ENCODE assay signal across 11 cellular contexts in genomic region chr4:182826391-182826790, GRCh38.
DNase-seq lines count a peak whose midpoint lies in the region; ATAC-seq and TF ChIP-seq lines count a peak whose summit lies in the region.
"Had no signal": no experiment of that assay in that cellular context is flagged by ENCODE, and none has a peak within 500 bp of the region (broad histone marks: within the 10 kb centered on the region; RNA-seq: fewer than 3 reads in every experiment).

No MANE protein-coding gene starts in this region.

- no peaks in the 10 kb centered on the region for H3K4me1 ChIP-seq in right cardiac atrium (ENCODE audit: control insufficient read depth, insufficient read depth, low read length)
- H3K4me1 ChIP-seq: left lung had no signal

- 62% methylated on average over 13 of the region's 13 CpGs for WGBS in right cardiac atrium

- intact Hi-C loops in right cardiac atrium (cut with DNase I) (no loop called here), left colon (cut with DNase I, micrococcal nuclease) (no loop called here)

- H3K36me3 Mint-ChIP-seq in activated CD8-positive, alpha-beta T cell treated with anti-CD3 and anti-CD28 coated beads, Interleukin-2, amount 10 ng/mL, durations not matched to agents 7 days and 5 days (ENCODE audit: low read depth) = no peaks in the 10 kb centered on the region
- H3K36me3 Mint-ChIP-seq: CD8-positive, alpha-beta memory T cell had no signal

- ATAC-seq in GM19372 (IDR thresholded peaks at IDR 0.05; ENCODE audit: low read depth, unreplicated experiment) (peak; percentile 49), HG02943 (IDR thresholded peaks at IDR 0.05; ENCODE audit: low read depth, unreplicated experiment) (peak; percentile 47), right cardiac atrium (no peak), left colon (no peak)
- peak; percentile 72 for ATAC-seq in activated CD8-positive, alpha-beta T cell treated with anti-CD3 and anti-CD28 coated beads, Interleukin-2, amount 10 ng/mL, durations not matched to agents 7 days and 5 days
- ATAC-seq: left lung, SK-N-SH treated with all-trans-retinoic acid at 6 μM for 48 hours had no signal

- no peaks in the 10 kb centered on the region for H3K27me3 ChIP-seq in right cardiac atrium (ENCODE audit: control insufficient read depth, insufficient read depth)

- H3K4me3 Mint-ChIP-seq in activated CD8-positive, alpha-beta T cell treated with anti-CD3 and anti-CD28 coated beads, Interleukin-2, amount 10 ng/mL, durations not matched to agents 7 days and 5 days = no peak overlapping the region
- H3K4me3 Mint-ChIP-seq: CD8-positive, alpha-beta memory T cell had no signal

- no peak overlapping the region for H3K4me3 ChIP-seq in right cardiac atrium (ENCODE audit: low read length)
- H3K4me3 ChIP-seq: left lung had no signal

- H3K9me3 ChIP-seq in right cardiac atrium (ENCODE audit: control insufficient read depth, low read length) = no peaks in the 10 kb centered on the region
- H3K9me3 ChIP-seq: left lung had no signal

- no peak overlapping the region for H3K27ac ChIP-seq in right cardiac atrium (ENCODE audit: low read length)
- H3K27ac ChIP-seq: left lung had no signal

- DNase-seq in ELF-1 (ENCODE audit: low read depth, low spot score) (peak; percentile 59), NCI-H146 (lab: John Stamatoyannopoulos, UW) (no peak), right cardiac atrium (no peak), GM20000 (ENCODE audit: low spot score) (no peak), left colon (no peak)
- DNase-seq in activated CD8-positive, alpha-beta T cell treated with anti-CD3 and anti-CD28 coated beads, Interleukin-2, amount 10 ng/mL, durations not matched to agents 7 days and 5 days = peak; percentile 48
- DNase-seq: CD8-positive, alpha-beta memory T cell; left lung had no signal

- POLR2A ChIA-PET in activated CD8-positive, alpha-beta T cell treated with anti-CD3 and anti-CD28 coated beads, Interleukin-2, amount 10 ng/mL, durations not matched to agents 7 days and 5 days (lab: Charles Lee) = no interaction called here

- peaks cover 10% of the 10 kb centered on the region for H3K27me3 Mint-ChIP-seq in activated CD8-positive, alpha-beta T cell treated with anti-CD3 and anti-CD28 coated beads, Interleukin-2, amount 10 ng/mL, durations not matched to agents 7 days and 5 days (ENCODE audit: low read depth)

- CTCF ChIA-PET in activated CD8-positive, alpha-beta T cell treated with anti-CD3 and anti-CD28 coated beads, Interleukin-2, amount 10 ng/mL, durations not matched to agents 7 days and 5 days (lab: Charles Lee) = no interaction called here

- no peaks in the 10 kb centered on the region for H3K9me3 Mint-ChIP-seq in activated CD8-positive, alpha-beta T cell treated with anti-CD3 and anti-CD28 coated beads, Interleukin-2, amount 10 ng/mL, durations not matched to agents 7 days and 5 days (ENCODE audit: insufficient read depth)
- H3K9me3 Mint-ChIP-seq: CD8-positive, alpha-beta memory T cell had no signal

- no peak overlapping the region for H3K27ac Mint-ChIP-seq in activated CD8-positive, alpha-beta T cell treated with anti-CD3 and anti-CD28 coated beads, Interleukin-2, amount 10 ng/mL, durations not matched to agents 7 days and 5 days
- H3K27ac Mint-ChIP-seq: CD8-positive, alpha-beta memory T cell had no signal

- H3K4me1 Mint-ChIP-seq in activated CD8-positive, alpha-beta T cell treated with anti-CD3 and anti-CD28 coated beads, Interleukin-2, amount 10 ng/mL, durations not matched to agents 7 days and 5 days (ENCODE audit: low read depth) = peaks cover 13% of the 10 kb centered on the region
- H3K4me1 Mint-ChIP-seq: CD8-positive, alpha-beta memory T cell had no signal

- no peak for TF ChIP-seq CTCF in GM20000 (IDR thresholded peaks at IDR 0.05; ENCODE audit: extremely low read depth, missing control alignments)

Comparison
In these comparisons a context has a peak if more than half of its experiments do, and no peak if none do; other contexts are left out.
1. DNase-seq: peak in ELF-1 (single experiment) and activated CD8-positive, alpha-beta T cell treated with anti-CD3 and anti-CD28 coated beads, Interleukin-2, amount 10 ng/mL, durations not matched to agents 7 days and 5 days (single experiment); none in NCI-H146 (single experiment), right cardiac atrium (0 of 3), GM20000 (single experiment) and left colon (0 of 2).
2. ATAC-seq: peak in GM19372 (single experiment), HG02943 (single experiment) and activated CD8-positive, alpha-beta T cell treated with anti-CD3 and anti-CD28 coated beads, Interleukin-2, amount 10 ng/mL, durations not matched to agents 7 days and 5 days (single experiment); none in right cardiac atrium (0 of 2) and left colon (single experiment).